ENCODE assay signal across 8 cellular contexts in the genomic region with DNA sequence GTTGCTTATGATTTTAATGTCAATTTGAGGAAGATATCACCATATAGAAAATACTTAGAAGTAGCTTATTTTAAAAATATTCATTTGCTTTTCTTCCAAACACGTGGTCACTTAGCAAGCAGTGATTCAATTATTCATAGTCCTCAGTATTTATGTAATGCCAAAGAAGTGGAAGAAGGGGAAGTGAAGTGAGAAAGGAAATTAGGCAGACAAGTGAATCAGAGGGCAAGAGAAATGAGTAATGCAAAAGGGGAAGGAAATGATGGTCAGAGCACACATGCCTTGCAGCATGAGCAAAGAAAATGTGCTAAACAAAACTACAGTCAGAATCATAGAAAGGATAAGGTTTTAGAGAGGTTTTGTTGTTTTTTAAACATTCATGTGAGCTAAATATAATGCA. TPM values are rescaled to one million over a fixed set of nuclear protein-coding genes. Genes with fewer than 3 reads are reported as not detected.
DNase-seq lines count a peak whose midpoint lies in the region; ATAC-seq and TF ChIP-seq lines count a peak whose summit lies in the region.

No MANE protein-coding gene starts in this region.

- intact Hi-C loops in activated T-helper 1 cell treated with anti-CD3 and anti-CD28 coated beads, Interleukin-12 subunit alpha, Interleukin-12 subunit beta, Interleukin-2, Interleukin-4 antibody, amounts not matched to agents 30 ng/mL and 10 ng/mL and 1 ng/mL, durations not matched to agents 14 hours and 24 hours and 36 hours (cut with micrococcal nuclease), result loop anchor here (1.0 kb wide), 1 partner anchor 32 kb away; a partner anchor contains a TSS

- H3K4me3 ChIP-seq in kidney epithelial cell (ENCODE audit: low read depth, low read length), result no peak overlapping the region

- peaks cover 32% of the 10 kb centered on the region for H3K36me3 Mint-ChIP-seq in activated T-helper 1 cell treated with anti-CD3 and anti-CD28 coated beads, Interleukin-12 subunit alpha, Interleukin-12 subunit beta, Interleukin-2, Interleukin-4 antibody, amounts not matched to agents 30 ng/mL and 10 ng/mL and 1 ng/mL, durations not matched to agents 14 hours and 24 hours and 36 hours (ENCODE audit: low read depth)

- no peak overlapping the region for H3K4me3 Mint-ChIP-seq in activated T-helper 1 cell treated with anti-CD3 and anti-CD28 coated beads, Interleukin-12 subunit alpha, Interleukin-12 subunit beta, Interleukin-2, Interleukin-4 antibody, amounts not matched to agents 30 ng/mL and 10 ng/mL and 1 ng/mL, durations not matched to agents 14 hours and 24 hours and 36 hours

- no peaks in the 10 kb centered on the region for H3K27me3 Mint-ChIP-seq in activated T-helper 1 cell treated with anti-CD3 and anti-CD28 coated beads, Interleukin-12 subunit alpha, Interleukin-12 subunit beta, Interleukin-2, Interleukin-4 antibody, amounts not matched to agents 30 ng/mL and 10 ng/mL and 1 ng/mL, durations not matched to agents 14 hours and 24 hours and 36 hours (ENCODE audit: insufficient read depth)

- ATAC-seq in GM21381 (IDR thresholded peaks at IDR 0.05; ENCODE audit: unreplicated experiment) (peak; percentile 92), HG03571 (IDR thresholded peaks at IDR 0.05; ENCODE audit: unreplicated experiment) (peak; percentile 75)

- no peaks in the 10 kb centered on the region for H3K36me3 ChIP-seq in kidney epithelial cell (ENCODE audit: control insufficient read depth, insufficient read depth, low read length)

- H3K27ac Mint-ChIP-seq in activated T-helper 1 cell treated with anti-CD3 and anti-CD28 coated beads, Interleukin-12 subunit alpha, Interleukin-12 subunit beta, Interleukin-2, Interleukin-4 antibody, amounts not matched to agents 30 ng/mL and 10 ng/mL and 1 ng/mL, durations not matched to agents 14 hours and 24 hours and 36 hours, result peak overlapping the region; percentile 24

- H3K27me3 ChIP-seq in kidney epithelial cell (ENCODE audit: control insufficient read depth, insufficient read depth, low read length), result no peaks in the 10 kb centered on the region

- DNase-seq in EL (peak; percentile 86), kidney epithelial cell (ENCODE audit: low read depth) (peak; percentile 69), islet precursor cell (no peak), NCI-H510A (lab: John Stamatoyannopoulos, UW) (no peak)
- DNase-seq in activated T-helper 1 cell treated with anti-CD3 and anti-CD28 coated beads, Interleukin-12 subunit alpha, Interleukin-12 subunit beta, Interleukin-2, Interleukin-4 antibody, amounts not matched to agents 30 ng/mL and 10 ng/mL and 1 ng/mL, durations not matched to agents 14 hours and 24 hours and 36 hours (ENCODE audit: low spot score), result no peak
- no peak for DNase-seq in activated CD4-positive, alpha-beta T cell treated with anti-CD3 and anti-CD28 coated beads for 4 hours

- peaks cover 25% of the 10 kb centered on the region for H3K4me1 Mint-ChIP-seq in activated T-helper 1 cell treated with anti-CD3 and anti-CD28 coated beads, Interleukin-12 subunit alpha, Interleukin-12 subunit beta, Interleukin-2, Interleukin-4 antibody, amounts not matched to agents 30 ng/mL and 10 ng/mL and 1 ng/mL, durations not matched to agents 14 hours and 24 hours and 36 hours (ENCODE audit: low read depth)

- no peak for TF ChIP-seq CTCF in kidney epithelial cell (IDR thresholded peaks at IDR 0.05; ENCODE audit: insufficient read depth, low read length, poor library complexity, severe bottlenecking)

- peaks cover 5% of the 10 kb centered on the region for H3K9me3 Mint-ChIP-seq in activated T-helper 1 cell treated with anti-CD3 and anti-CD28 coated beads, Interleukin-12 subunit alpha, Interleukin-12 subunit beta, Interleukin-2, Interleukin-4 antibody, amounts not matched to agents 30 ng/mL and 10 ng/mL and 1 ng/mL, durations not matched to agents 14 hours and 24 hours and 36 hours

RNA-seq across cellular contexts. Expression of a gene that starts 31.8 kb away (rescaled TPM):
- 14.6 and 17.6 TPM in 2 replicates for total RNA-seq in activated T-helper 1 cell treated with anti-CD3 and anti-CD28 coated beads, Interleukin-12 subunit alpha, Interleukin-12 subunit beta, Interleukin-2, Interleukin-4 antibody, amounts not matched to agents 30 ng/mL and 10 ng/mL and 1 ng/mL, durations not matched to agents 14 hours and 24 hours and 36 hours
- total RNA-seq in kidney epithelial cell, result 38.3 and 46.9 TPM in 2 replicates

RNA-seq across cellular contexts. Expression of a gene that starts 32.6 kb away (rescaled TPM):
- 47.6 and 51.6 TPM in 2 replicates for total RNA-seq in activated T-helper 1 cell treated with anti-CD3 and anti-CD28 coated beads, Interleukin-12 subunit alpha, Interleukin-12 subunit beta, Interleukin-2, Interleukin-4 antibody, amounts not matched to agents 30 ng/mL and 10 ng/mL and 1 ng/mL, durations not matched to agents 14 hours and 24 hours and 36 hours
- 82.0 and 82.2 TPM in 2 replicates for total RNA-seq in kidney epithelial cell

Comparison
In these comparisons a context has a peak if more than half of its experiments do, and no peak if none do; other contexts are left out.
1. DNase-seq: peak in EL (single experiment) and kidney epithelial cell (single experiment); none in activated T-helper 1 cell treated with anti-CD3 and anti-CD28 coated beads, Interleukin-12 subunit alpha, Interleukin-12 subunit beta, Interleukin-2, Interleukin-4 antibody, amounts not matched to agents 30 ng/mL and 10 ng/mL and 1 ng/mL, durations not matched to agents 14 hours and 24 hours and 36 hours (single experiment), islet precursor cell (single experiment), activated CD4-positive, alpha-beta T cell treated with anti-CD3 and anti-CD28 coated beads for 4 hours (0 of 2) and NCI-H510A (single experiment).